15 cellular contexts compared by ENCODE assay signal in the genomic region with DNA sequence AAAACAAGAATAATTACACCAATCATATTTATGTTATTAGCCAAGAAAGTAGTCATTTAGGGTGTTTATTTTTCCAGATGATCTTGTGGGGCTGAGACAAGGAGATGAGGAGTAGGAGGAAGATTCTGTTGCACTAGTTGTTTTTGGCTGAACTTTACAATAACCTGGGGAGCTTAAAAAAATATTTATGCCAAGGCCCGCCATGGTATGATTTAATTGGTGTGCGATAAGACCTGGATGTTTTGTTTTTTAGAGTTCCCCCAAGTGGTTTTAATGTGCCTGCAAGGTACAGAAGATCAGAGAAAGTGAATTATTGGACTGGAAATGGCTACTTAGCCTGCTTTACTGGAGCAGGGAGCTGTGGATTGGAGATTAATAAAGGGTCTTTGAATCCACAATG. TPM values are rescaled to one million over a fixed set of nuclear protein-coding genes. Genes with fewer than 3 reads are reported as not detected.
DNase-seq lines count a peak whose midpoint lies in the region; ATAC-seq and TF ChIP-seq lines count a peak whose summit lies in the region.
"Had no signal": no experiment of that assay in that cellular context is flagged by ENCODE, and none has a peak within 500 bp of the region (broad histone marks: within the 10 kb centered on the region; RNA-seq: fewer than 3 reads in every experiment).

No MANE protein-coding gene starts in this region.

- intact Hi-C loops in Right ventricle myocardium superior (cut with DNase I) = no loop called here
- intact Hi-C loops in sigmoid colon (cut with DNase I) = no loop called here

- WGBS in sigmoid colon, 2 donors = 79 to 82% methylated on average over 2 of the region's 2 CpGs

- no peaks in the 10 kb centered on the region for H3K9me3 ChIP-seq in sigmoid colon

- CTCF ChIA-PET in WTC11 (lab: Charles Lee) = interaction anchor here (0.6 to 1.1 kb wide), 4 partner anchors 8 to 624 kb away, joined by 3 to 4 read pairs (median 4); no protein-coding TSS in a partner anchor

- peaks cover 20% of the 10 kb centered on the region for H3K4me1 Mint-ChIP-seq in activated naive CD4-positive, alpha-beta T cell treated with anti-CD3 and anti-CD28 coated beads, Interleukin-2, amount 50 U/mL, for 24 hours
- H3K4me1 Mint-ChIP-seq in WTC11 (no peaks in the 10 kb centered on the region), mesothelial cell of epicardium (peaks cover 11% of the 10 kb centered on the region)

- no peak for TF ChIP-seq CTCF in WTC11 (IDR thresholded peaks at IDR 0.05)
- TF ChIP-seq CTCF in mesothelial cell of epicardium (IDR thresholded peaks at IDR 0.05; ENCODE audit: unreplicated experiment) = no peak
- TF ChIP-seq CTCF in sigmoid colon (IDR thresholded peaks at IDR 0.05) = no peak

- POLR2A ChIA-PET in WTC11 (lab: Charles Lee) = interaction anchor here (0.6 to 0.8 kb wide), 5 partner anchors 8 to 1180 kb away, joined by 3 to 7 read pairs (median 3); no protein-coding TSS in a partner anchor

- no peak overlapping the region for H3K27ac ChIP-seq in sigmoid colon
- H3K27ac ChIP-seq: GM23248 had no signal

- no peaks in the 10 kb centered on the region for H3K9me3 Mint-ChIP-seq in activated naive CD4-positive, alpha-beta T cell treated with anti-CD3 and anti-CD28 coated beads, Interleukin-2, amount 50 U/mL, for 24 hours
- H3K9me3 Mint-ChIP-seq in WTC11 (no peaks in the 10 kb centered on the region), mesothelial cell of epicardium (no peaks in the 10 kb centered on the region)
- H3K9me3 Mint-ChIP-seq: CD4-positive, alpha-beta T cell had no signal

- H3K27ac Mint-ChIP-seq in activated naive CD4-positive, alpha-beta T cell treated with anti-CD3 and anti-CD28 coated beads, Interleukin-2, amount 50 U/mL, for 24 hours = no peak overlapping the region
- 0 out of 2 replicates have a peak overlapping the region, but pooled peaks have one; percentile 32 for H3K27ac Mint-ChIP-seq in WTC11
- H3K27ac Mint-ChIP-seq in mesothelial cell of epicardium = peak overlapping the region; percentile 41
- H3K27ac Mint-ChIP-seq: CD4-positive, alpha-beta T cell had no signal

- no peak for TF ChIP-seq EP300 in sigmoid colon (IDR thresholded peaks at IDR 0.05)

- no peak for TF ChIP-seq POLR2A in sigmoid colon (IDR thresholded peaks at IDR 0.05)

- H3K27me3 Mint-ChIP-seq in activated naive CD4-positive, alpha-beta T cell treated with anti-CD3 and anti-CD28 coated beads, Interleukin-2, amount 50 U/mL, for 24 hours = no peaks in the 10 kb centered on the region
- H3K27me3 Mint-ChIP-seq in WTC11 (ENCODE audit: low read depth) = no peaks in the 10 kb centered on the region
- H3K27me3 Mint-ChIP-seq in mesothelial cell of epicardium (ENCODE audit: low read depth) = peaks cover 16% of the 10 kb centered on the region
- H3K27me3 Mint-ChIP-seq: CD4-positive, alpha-beta T cell had no signal

- DNase-seq in activated naive CD4-positive, alpha-beta T cell (lab: John Stamatoyannopoulos, UW) = no peak
- DNase-seq in WTC11 (ENCODE audit: low spot score) (no peak), mesothelial cell of epicardium (ENCODE audit: low spot score in 2 of 2, unreplicated experiment in 2 of 2) (no peak), Right ventricle myocardium superior (no peak), sigmoid colon (no peak), NCI-H2029 treated with DMSO at 0.1 percent for 48 hours (lab: John Stamatoyannopoulos, UW) (no peak)
- DNase-seq: 8988T; C1 segment of cervical spinal cord; Calu3; CD4-positive, alpha-beta T cell; DMS 273 treated with DMSO at 0.1 percent for 48 hours; GM23248; H7 had no signal

- H3K36me3 ChIP-seq in sigmoid colon = no peaks in the 10 kb centered on the region

- no peaks in the 10 kb centered on the region for H3K4me1 ChIP-seq in sigmoid colon

- no peaks in the 10 kb centered on the region for H3K36me3 Mint-ChIP-seq in activated naive CD4-positive, alpha-beta T cell treated with anti-CD3 and anti-CD28 coated beads, Interleukin-2, amount 50 U/mL, for 24 hours
- peaks cover 3% of the 10 kb centered on the region for H3K36me3 Mint-ChIP-seq in WTC11
- H3K36me3 Mint-ChIP-seq in mesothelial cell of epicardium = peaks cover 4% of the 10 kb centered on the region

- H3K27me3 ChIP-seq in sigmoid colon = no peaks in the 10 kb centered on the region

- no peak overlapping the region for H3K4me3 ChIP-seq in sigmoid colon
- H3K4me3 ChIP-seq: GM23248 had no signal

- peak overlapping the region; percentile 11 for H3K4me3 Mint-ChIP-seq in activated naive CD4-positive, alpha-beta T cell treated with anti-CD3 and anti-CD28 coated beads, Interleukin-2, amount 50 U/mL, for 24 hours
- H3K4me3 Mint-ChIP-seq in WTC11 = no peak overlapping the region
- H3K4me3 Mint-ChIP-seq in mesothelial cell of epicardium = no peak overlapping the region
- H3K4me3 Mint-ChIP-seq: CD4-positive, alpha-beta T cell had no signal

- ATAC-seq in WTC11 = no peak
- ATAC-seq in Right ventricle myocardium superior (ENCODE audit: poor library complexity) = no peak
- no peak for ATAC-seq in GM19467 (IDR thresholded peaks at IDR 0.05; ENCODE audit: unreplicated experiment)

TF ChIP-seq in WTC11, 78 proteins besides CTCF, POLR2A, EP300 and RAD21:
- TF ChIP-seq, protein P1, sequence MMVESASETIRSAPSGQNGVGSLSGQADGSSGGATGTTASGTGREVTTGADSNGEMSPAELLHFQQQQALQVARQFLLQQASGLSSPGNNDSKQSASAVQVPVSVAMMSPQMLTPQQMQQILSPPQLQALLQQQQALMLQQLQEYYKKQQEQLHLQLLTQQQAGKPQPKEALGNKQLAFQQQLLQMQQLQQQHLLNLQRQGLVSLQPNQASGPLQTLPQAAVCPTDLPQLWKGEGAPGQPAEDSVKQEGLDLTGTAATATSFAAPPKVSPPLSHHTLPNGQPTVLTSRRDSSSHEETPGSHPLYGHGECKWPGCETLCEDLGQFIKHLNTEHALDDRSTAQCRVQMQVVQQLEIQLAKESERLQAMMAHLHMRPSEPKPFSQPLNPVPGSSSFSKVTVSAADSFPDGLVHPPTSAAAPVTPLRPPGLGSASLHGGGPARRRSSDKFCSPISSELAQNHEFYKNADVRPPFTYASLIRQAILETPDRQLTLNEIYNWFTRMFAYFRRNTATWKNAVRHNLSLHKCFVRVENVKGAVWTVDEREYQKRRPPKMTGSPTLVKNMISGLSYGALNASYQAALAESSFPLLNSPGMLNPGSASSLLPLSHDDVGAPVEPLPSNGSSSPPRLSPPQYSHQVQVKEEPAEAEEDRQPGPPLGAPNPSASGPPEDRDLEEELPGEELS (CRISPR knock-in tag; IDR thresholded peaks at IDR 0.05) = no peak
- TF ChIP-seq ZBTB21 (CRISPR knock-in tag; IDR thresholded peaks at IDR 0.05; ENCODE audit: borderline replicate concordance) (no peak), USF2 (CRISPR knock-in tag; IDR thresholded peaks at IDR 0.05) (no peak), CDX4 (CRISPR knock-in tag; IDR thresholded peaks at IDR 0.05; ENCODE audit: borderline replicate concordance) (no peak), OVOL2 (CRISPR knock-in tag; IDR thresholded peaks at IDR 0.05; ENCODE audit: borderline replicate concordance) (no peak), ATF2 (CRISPR knock-in tag; IDR thresholded peaks at IDR 0.05; ENCODE audit: borderline replicate concordance, low read depth) (no peak)
- TF ChIP-seq, protein P2, sequence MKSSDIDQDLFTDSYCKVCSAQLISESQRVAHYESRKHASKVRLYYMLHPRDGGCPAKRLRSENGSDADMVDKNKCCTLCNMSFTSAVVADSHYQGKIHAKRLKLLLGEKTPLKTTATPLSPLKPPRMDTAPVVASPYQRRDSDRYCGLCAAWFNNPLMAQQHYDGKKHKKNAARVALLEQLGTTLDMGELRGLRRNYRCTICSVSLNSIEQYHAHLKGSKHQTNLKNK (CRISPR knock-in tag; IDR thresholded peaks at IDR 0.05) = no peak

RNA-seq across cellular contexts. Expression of gene ZNF282, which starts 7.1 kb away (rescaled TPM):
- total RNA-seq in WTC11 (2021) (34.8 to 39.3 TPM (median 38.5 TPM) in 3 replicates), mesothelial cell of epicardium (40.4 to 47.0 TPM (median 42.6 TPM) in 3 replicates), Right ventricle myocardium superior (11.1 TPM), sigmoid colon (10 to 100 TPM; 11.8 to 24.9 (median 13.9) TPM)
- 10 to 100 TPM in 1 of 3 donors, 1 to 10 TPM in 2; 6.9 to 17.6 (median 7.2) TPM for polyA plus RNA-seq in sigmoid colon

RNA-seq across cellular contexts. Expression of gene ZNF398, which starts 41.0 kb away (rescaled TPM):
- total RNA-seq in WTC11 (2021) (57.8 to 63.2 TPM (median 58.9 TPM) in 3 replicates), mesothelial cell of epicardium (20.0 to 21.9 TPM (median 20.6 TPM) in 3 replicates), Right ventricle myocardium superior (6.3 TPM), sigmoid colon (10 to 100 TPM; 13.0 to 19.7 (median 18.4) TPM)
- polyA plus RNA-seq in sigmoid colon = 1 to 10 TPM; 2.4 to 5.3 (median 2.5) TPM

RNA-seq across cellular contexts. Expression of gene ZNF212, which starts 51.2 kb away (rescaled TPM):
- total RNA-seq in WTC11 (2021) (19.7 to 23.0 TPM (median 21.7 TPM) in 3 replicates), mesothelial cell of epicardium (20.5 to 20.8 TPM (median 20.5 TPM) in 3 replicates), Right ventricle myocardium superior (5.5 TPM), sigmoid colon (10 to 100 TPM in 1 of 4 donors, 1 to 10 TPM in 3; 4.1 to 13.6 (median 5.7) TPM)
- polyA plus RNA-seq in sigmoid colon = 1 to 10 TPM; 4.4 to 9.0 (median 6.0) TPM
